In the genomic region with DNA sequence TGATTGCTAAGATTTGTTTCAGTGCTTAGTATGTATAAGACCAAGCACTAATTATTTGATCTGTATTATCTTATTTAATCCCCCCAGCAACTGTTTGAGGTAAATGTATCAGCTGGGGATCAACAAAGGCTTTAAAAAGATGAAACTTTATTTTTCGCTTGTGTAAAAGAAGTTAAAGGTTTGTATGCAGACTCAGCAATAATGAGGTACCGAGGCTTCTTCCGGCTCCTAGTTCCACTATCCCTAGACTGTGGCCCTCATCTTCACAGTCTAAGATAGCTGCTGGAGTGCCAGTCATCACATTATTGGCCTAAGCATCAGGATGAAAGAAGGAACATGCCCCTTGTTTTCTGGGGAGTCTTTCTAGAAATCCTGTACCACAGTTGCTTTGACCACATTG, we compare ENCODE assay signal across 36 cellular contexts.
"Had no signal": no experiment of that assay in that cellular context is flagged by ENCODE, and none has a peak within 500 bp of the region (broad histone marks: within the 10 kb centered on the region; RNA-seq: fewer than 3 reads in every experiment).

No MANE protein-coding gene starts in this region.

- ATAC-seq: activated CD4-positive, alpha-beta T cell treated with anti-CD3 and anti-CD28 coated beads for 36 hours; activated CD4-positive, CD25-positive, alpha-beta regulatory T cell treated with anti-CD3 and anti-CD28 coated beads, Interleukin-2, amount 50 U/mL, for 24 hours; activated CD8-positive, alpha-beta memory T cell treated with anti-CD3 and anti-CD28 coated beads, Interleukin-2, amount 10 ng/mL, durations not matched to agents 7 days and 5 days; activated CD8-positive, alpha-beta T cell treated with anti-CD3 and anti-CD28 coated beads, Interleukin-2, amount 10 ng/mL, durations not matched to agents 7 days and 5 days; activated naive CD4-positive, alpha-beta T cell treated with anti-CD3 and anti-CD28 coated beads, Interleukin-2, amount 50 U/mL, for 72 hours; body of pancreas had no signal

- H3K4me3 Mint-ChIP-seq: activated CD4-positive, alpha-beta memory T cell treated with anti-CD3 and anti-CD28 coated beads, Interleukin-2, amount 10 ng/mL, durations not matched to agents 7 days and 5 days; activated CD4-positive, alpha-beta T cell treated with anti-CD3 and anti-CD28 coated beads for 36 hours; activated CD4-positive, alpha-beta T cell treated with anti-CD3 and anti-CD28 coated beads, Interleukin-2, amount 10 ng/mL, durations not matched to agents 7 days and 5 days; activated CD8-positive, alpha-beta memory T cell treated with anti-CD3 and anti-CD28 coated beads, Interleukin-2, amount 10 ng/mL, durations not matched to agents 7 days and 5 days; activated CD8-positive, alpha-beta T cell treated with anti-CD3 and anti-CD28 coated beads, Interleukin-2, amount 10 ng/mL, durations not matched to agents 7 days and 5 days; activated naive CD4-positive, alpha-beta T cell treated with anti-CD3 and anti-CD28 coated beads for 36 hours; activated naive CD8-positive, alpha-beta T cell treated with anti-CD3 and anti-CD28 coated beads for 36 hours; activated T-cell treated with anti-CD3 and anti-CD28 coated beads, Interleukin-2, amount 50 U/mL, for 24 hours; T-helper 1 cell treated with Interleukin-12 subunit alpha and Interleukin-12 subunit beta and Interleukin-4 antibody, amounts not matched to agents 30 μg/mL and 1 μg/mL, for 36 hours; T-helper 2 cell treated with Interferon-gamma antibody and Interleukin-4, amounts not matched to agents 5 μg/mL and 100 μg/mL, for 36 hours had no signal

- H3K27ac ChIP-seq: adrenal gland, body of pancreas, brain microvascular endothelial cell, breast epithelium, VCaP had no signal

- H3K4me3 ChIP-seq: adrenal gland, body of pancreas, breast epithelium had no signal

- H3K36me3 Mint-ChIP-seq: activated CD8-positive, alpha-beta memory T cell treated with anti-CD3 and anti-CD28 coated beads, Interleukin-2, amount 10 ng/mL, durations not matched to agents 7 days and 5 days; activated naive CD4-positive, alpha-beta T cell treated with anti-CD3 and anti-CD28 coated beads, Interleukin-2, amount 50 U/mL, for 72 hours; activated naive CD8-positive, alpha-beta T cell treated with anti-CD3 and anti-CD28 coated beads for 36 hours had no signal

- H3K27me3 ChIP-seq: adrenal gland, body of pancreas, brain microvascular endothelial cell had no signal

- H3K27me3 Mint-ChIP-seq: activated CD4-positive, alpha-beta memory T cell treated with anti-CD3 and anti-CD28 coated beads, Interleukin-2, amount 10 ng/mL, durations not matched to agents 7 days and 5 days; activated CD4-positive, alpha-beta T cell treated with anti-CD3 and anti-CD28 coated beads for 36 hours; activated CD4-positive, alpha-beta T cell treated with anti-CD3 and anti-CD28 coated beads, Interleukin-2, amount 10 ng/mL, durations not matched to agents 7 days and 5 days; activated CD8-positive, alpha-beta memory T cell treated with anti-CD3 and anti-CD28 coated beads, Interleukin-2, amount 10 ng/mL, durations not matched to agents 7 days and 5 days; activated naive CD8-positive, alpha-beta T cell treated with anti-CD3 and anti-CD28 coated beads for 36 hours had no signal

- DNase-seq: activated CD4-positive, alpha-beta memory T cell treated with anti-CD3 and anti-CD28 coated beads, Interleukin-2, amount 10 ng/mL, durations not matched to agents 7 days and 5 days; activated CD4-positive, alpha-beta T cell treated with anti-CD3 and anti-CD28 coated beads for 1 hour; activated CD4-positive, alpha-beta T cell treated with anti-CD3 and anti-CD28 coated beads for 36 hours; activated CD4-positive, alpha-beta T cell treated with anti-CD3 and anti-CD28 coated beads for 48 hours; activated CD4-positive, alpha-beta T cell treated with anti-CD3 and anti-CD28 coated beads, Interleukin-2, amount 10 ng/mL, durations not matched to agents 7 days and 5 days; activated CD4-positive, alpha-beta T cell treated with anti-CD3 and anti-CD28 coated beads, Interleukin-2, amount 50 U/mL, for 48 hours; activated CD4-positive, CD25-positive, alpha-beta regulatory T cell; activated CD8-positive, alpha-beta memory T cell treated with anti-CD3 and anti-CD28 coated beads for 24 hours; activated CD8-positive, alpha-beta memory T cell treated with anti-CD3 and anti-CD28 coated beads, Interleukin-2, amount 10 ng/mL, durations not matched to agents 7 days and 5 days; activated CD8-positive, alpha-beta memory T cell treated with anti-CD3 and anti-CD28 coated beads, Interleukin-2, amount 50 U/mL, for 48 hours; activated CD8-positive, alpha-beta T cell treated with anti-CD3 and anti-CD28 coated beads, Interleukin-2, amount 10 ng/mL, durations not matched to agents 7 days and 5 days; activated effector memory CD4-positive, alpha-beta T cell treated with Interleukin-2 at 50 U/mL for 16 hours; activated gamma-delta T cell treated with Interleukin-2 at 50 U/mL for 16 hours; activated naive CD4-positive, alpha-beta T cell; activated naive CD4-positive, alpha-beta T cell treated with anti-CD3 and anti-CD28 coated beads for 36 hours; activated naive CD4-positive, alpha-beta T cell treated with anti-CD3 and anti-CD28 coated beads, Interleukin-2, amount 50 U/mL, for 16 hours; activated naive CD8-positive, alpha-beta T cell treated with anti-CD3 and anti-CD28 coated beads for 36 hours; activated T-cell treated with anti-CD3 and anti-CD28 coated beads, Interleukin-2, amount 50 U/mL, for 24 hours; activated T-cell treated with anti-CD3 and anti-CD28 coated beads, Interleukin-2, amount 50 U/mL, for 48 hours; adrenal gland; amniotic stem cell; aorta; body of pancreas; brain microvascular endothelial cell; central memory CD4-positive, alpha-beta T cell; T-helper 1 cell; T-helper 2 cell; T-helper 9 cell had no signal

- H3K4me1 ChIP-seq: breast epithelium had no signal

- H3K9me3 ChIP-seq: adrenal gland, body of pancreas, breast epithelium had no signal

- H3K9me3 Mint-ChIP-seq: activated CD4-positive, alpha-beta memory T cell treated with anti-CD3 and anti-CD28 coated beads, Interleukin-2, amount 10 ng/mL, durations not matched to agents 7 days and 5 days; activated CD4-positive, alpha-beta T cell treated with anti-CD3 and anti-CD28 coated beads, Interleukin-2, amount 10 ng/mL, durations not matched to agents 7 days and 5 days; activated naive CD4-positive, alpha-beta T cell treated with anti-CD3 and anti-CD28 coated beads for 36 hours; activated naive CD4-positive, alpha-beta T cell treated with anti-CD3 and anti-CD28 coated beads, Interleukin-2, amount 50 U/mL, for 72 hours; activated naive CD8-positive, alpha-beta T cell treated with anti-CD3 and anti-CD28 coated beads for 36 hours; activated T-cell treated with anti-CD3 and anti-CD28 coated beads, Interleukin-2, amount 50 U/mL, for 24 hours; activated T-helper 2 cell treated with anti-CD3 and anti-CD28 coated beads, Interferon-gamma antibody, Interleukin-2, Interleukin-4, amounts not matched to agents 10 μg/mL and 5 μg/mL and 100 μg/mL, durations not matched to agents 14 hours and 24 hours and 36 hours; T-helper 1 cell treated with Interleukin-12 subunit alpha and Interleukin-12 subunit beta and Interleukin-4 antibody, amounts not matched to agents 30 μg/mL and 1 μg/mL, for 36 hours; T-helper 2 cell treated with Interferon-gamma antibody and Interleukin-4, amounts not matched to agents 5 μg/mL and 100 μg/mL, for 36 hours had no signal

- H3K27ac Mint-ChIP-seq: activated CD4-positive, alpha-beta memory T cell treated with anti-CD3 and anti-CD28 coated beads, Interleukin-2, amount 10 ng/mL, durations not matched to agents 7 days and 5 days; activated CD4-positive, alpha-beta T cell treated with anti-CD3 and anti-CD28 coated beads for 36 hours; activated CD4-positive, alpha-beta T cell treated with anti-CD3 and anti-CD28 coated beads, Interleukin-2, amount 10 ng/mL, durations not matched to agents 7 days and 5 days; activated CD8-positive, alpha-beta T cell treated with anti-CD3 and anti-CD28 coated beads, Interleukin-2, amount 10 ng/mL, durations not matched to agents 7 days and 5 days; activated naive CD4-positive, alpha-beta T cell treated with anti-CD3 and anti-CD28 coated beads for 36 hours; activated naive CD4-positive, alpha-beta T cell treated with anti-CD3 and anti-CD28 coated beads, Interleukin-2, amount 50 U/mL, for 72 hours; activated naive CD8-positive, alpha-beta T cell treated with anti-CD3 and anti-CD28 coated beads for 36 hours; activated T-cell treated with anti-CD3 and anti-CD28 coated beads, Interleukin-2, amount 50 U/mL, for 24 hours; activated T-helper 2 cell treated with anti-CD3 and anti-CD28 coated beads, Interferon-gamma antibody, Interleukin-2, Interleukin-4, amounts not matched to agents 10 μg/mL and 5 μg/mL and 100 μg/mL, durations not matched to agents 14 hours and 24 hours and 36 hours; T-helper 1 cell treated with Interleukin-12 subunit alpha and Interleukin-12 subunit beta and Interleukin-4 antibody, amounts not matched to agents 30 μg/mL and 1 μg/mL, for 36 hours; T-helper 2 cell treated with Interferon-gamma antibody and Interleukin-4, amounts not matched to agents 5 μg/mL and 100 μg/mL, for 36 hours had no signal

- FAIRE-seq: TTC549 had no signal

- H3K36me3 ChIP-seq: adrenal gland, brain microvascular endothelial cell, breast epithelium had no signal
